Comparison of ENCODE assay signal across 11 cellular contexts in genomic region chr10:31650010-31650409, GRCh38.
DNase-seq lines count a peak whose midpoint lies in the region; ATAC-seq and TF ChIP-seq lines count a peak whose summit lies in the region.
"Had no signal": no experiment of that assay in that cellular context is flagged by ENCODE, and none has a peak within 500 bp of the region (broad histone marks: within the 10 kb centered on the region; RNA-seq: fewer than 3 reads in every experiment).

No MANE protein-coding gene starts in this region.

- ATAC-seq in foreskin keratinocyte: peak; percentile 57
- no peak for ATAC-seq in GM21447 (IDR thresholded peaks at IDR 0.05; ENCODE audit: unreplicated experiment)

- no peak for TF ChIP-seq POLR2A in ovary (IDR thresholded peaks at IDR 0.05)

- H3K27me3 ChIP-seq in SJCRH30 (no peaks in the 10 kb centered on the region), foreskin keratinocyte (no peaks in the 10 kb centered on the region), ovary (no peaks in the 10 kb centered on the region)

- H3K9me3 ChIP-seq in SJCRH30 (replicated peaks) (peaks cover 16% of the 10 kb centered on the region), ovary (no peaks in the 10 kb centered on the region)

- TF ChIP-seq CTCF in AG10803 (conservative IDR thresholded peaks at IDR 0.05; ENCODE audit: low read length) (no peak), foreskin keratinocyte (conservative IDR thresholded peaks at IDR 0.05) (no peak), ovary (IDR thresholded peaks at IDR 0.05) (no peak)

- DNase-seq in AG10803 (ENCODE audit: low read depth): peak; percentile 88
- peak; percentile 93 to 96 for DNase-seq in SJCRH30
- DNase-seq in foreskin keratinocyte: peak in 1 of 2 donors; percentile 40
- peak; percentile 67 to 77 (median 73) for DNase-seq in ovary
- DNase-seq in stimulated activated CD4-positive, alpha-beta T cell treated with anti-CD3 and anti-CD28 coated beads, Interleukin-2, amount 100 ng/mL, for 48 hours: no peak
- DNase-seq in NOMO-1 (lab: John Stamatoyannopoulos, UW; ENCODE audit: unreplicated experiment in 2 of 2): no peak
- DNase-seq in NCI-H1092 treated with DMSO at 0.1 percent for 48 hours (lab: John Stamatoyannopoulos, UW): no peak
- DNase-seq: activated CD8-positive, alpha-beta memory T cell treated with anti-CD3 and anti-CD28 coated beads, Interleukin-2, amount 50 U/mL, for 48 hours; DND-41; NCI-H2227 treated with DMSO at 0.1 percent for 48 hours had no signal

- H3K4me3 ChIP-seq in AG10803 (ENCODE audit: low read length): peak overlapping the region; percentile 5
- H3K4me3 ChIP-seq in SJCRH30: peak overlapping the region; percentile 26
- peak overlapping the region; percentile 19 for H3K4me3 ChIP-seq in ovary

- H3K27ac ChIP-seq in SJCRH30: peak overlapping the region; percentile 94
- H3K27ac ChIP-seq in foreskin keratinocyte: no peak overlapping the region
- no peak overlapping the region for H3K27ac ChIP-seq in ovary

- intact Hi-C loops in ovary (cut with DNase I): no loop called here

- 17 to 29% (median 21%) methylated on average over 8 of the region's 8 CpGs for WGBS in ovary, 3 donors

- TF ChIP-seq EP300 in ovary (IDR thresholded peaks at IDR 0.05): no peak

- peaks cover 46% of the 10 kb centered on the region for H3K4me1 ChIP-seq in SJCRH30
- peaks cover 20% of the 10 kb centered on the region for H3K4me1 ChIP-seq in foreskin keratinocyte
- H3K4me1 ChIP-seq in ovary (ENCODE audit: insufficient read depth): peaks cover 5% of the 10 kb centered on the region

- H3K36me3 ChIP-seq in SJCRH30: no peaks in the 10 kb centered on the region
- H3K36me3 ChIP-seq in ovary: no peaks in the 10 kb centered on the region

Comparison
In these comparisons a context has a peak if more than half of its experiments do, and no peak if none do; other contexts are left out.
1. DNase-seq: peak in AG10803 (single experiment), SJCRH30 (2 of 2) and ovary (5 of 5); none in stimulated activated CD4-positive, alpha-beta T cell treated with anti-CD3 and anti-CD28 coated beads, Interleukin-2, amount 100 ng/mL, for 48 hours (0 of 2), NOMO-1 (0 of 2) and NCI-H1092 treated with DMSO at 0.1 percent for 48 hours (single experiment).
2. Peak in every context shown above with its lines, with median percentiles within 50 percentile points of each other: H3K4me3 ChIP-seq.